In the genomic region with DNA sequence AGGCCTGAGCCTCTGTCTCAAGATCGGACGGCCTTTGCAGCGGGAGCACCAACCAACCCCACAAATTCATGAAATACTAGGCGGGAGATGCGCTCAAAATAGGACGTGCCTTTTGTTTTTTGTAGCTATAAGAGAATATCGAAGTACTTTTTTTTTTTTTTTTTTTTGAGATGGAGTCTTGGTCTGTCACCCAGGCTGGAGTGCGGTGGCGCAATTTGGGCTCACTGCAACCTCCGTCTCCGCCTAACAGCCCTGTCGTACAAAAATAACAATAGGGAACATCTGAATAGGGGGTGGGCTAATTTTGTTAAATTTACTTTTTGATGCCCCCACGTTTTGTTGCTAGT, we compare ENCODE assay signal across 7 cellular contexts. TPM values are rescaled to one million over a fixed set of nuclear protein-coding genes. Genes with fewer than 3 reads are reported as not detected.
A peak's percentile ranks its signal among the peaks of the same experiment; 100 is the strongest.
DNase-seq lines count a peak whose midpoint lies in the region; ATAC-seq and TF ChIP-seq lines count a peak whose summit lies in the region.

No MANE protein-coding gene starts in this region.

- H3K36me3 Mint-ChIP-seq in naive thymus-derived CD4-positive, alpha-beta T cell: peaks cover 0 to 3% (median 0%) of the 10 kb centered on the region in 5 donors

- intact Hi-C loops in naive thymus-derived CD4-positive, alpha-beta T cell (cut with micrococcal nuclease): loop anchor here (1.0 to 5.0 kb wide), 3 partner anchors 64 to 1614 kb away; a partner anchor contains a TSS

- H3K27ac Mint-ChIP-seq in naive thymus-derived CD4-positive, alpha-beta T cell: peak overlapping the region in 6 of 9 donors; percentile 37 to 66 (median 54)

- H3K27me3 Mint-ChIP-seq in naive thymus-derived CD4-positive, alpha-beta T cell: peaks cover 0 to 65% (median 6%) of the 10 kb centered on the region in 5 donors

- TF ChIP-seq CTCF in cardiac fibroblast (IDR thresholded peaks at IDR 0.05; ENCODE audit: low read depth, low read length): no peak

- POLR2A ChIA-PET in naive thymus-derived CD4-positive, alpha-beta T cell (lab: Charles Lee): interaction anchor here (0.6 to 0.7 kb wide), 2 partner anchors 572 to 808 kb away, joined by 3 read pairs; no protein-coding TSS in a partner anchor

- peaks cover 0 to 3% (median 0%) of the 10 kb centered on the region in 11 donors for H3K9me3 Mint-ChIP-seq in naive thymus-derived CD4-positive, alpha-beta T cell

- no peak overlapping the region for H3K27ac ChIP-seq in naive thymus-derived CD4-positive, alpha-beta T cell (ENCODE audit: low read depth, low read length)

- no peaks in the 10 kb centered on the region for H3K36me3 ChIP-seq in naive thymus-derived CD4-positive, alpha-beta T cell (ENCODE audit: control insufficient read depth in 2 of 3, insufficient read depth in 3 of 3, low read length in 3 of 3)

- H3K4me1 ChIP-seq in naive thymus-derived CD4-positive, alpha-beta T cell (ENCODE audit: control insufficient read depth in 2 of 2, insufficient read depth in 2 of 2, low read length in 2 of 2): peaks cover 19 to 22% of the 10 kb centered on the region in 2 donors

- no peaks in the 10 kb centered on the region for H3K27me3 ChIP-seq in naive thymus-derived CD4-positive, alpha-beta T cell (ENCODE audit: control insufficient read depth in 2 of 2, insufficient read depth in 2 of 2, low read length in 2 of 2)

- H3K4me3 Mint-ChIP-seq in naive thymus-derived CD4-positive, alpha-beta T cell: peak overlapping the region; percentile 78 to 87 (median 84)

- no peaks in the 10 kb centered on the region for H3K9me3 ChIP-seq in naive thymus-derived CD4-positive, alpha-beta T cell (ENCODE audit: control insufficient read depth in 2 of 3, low read length in 3 of 3)

- DNase-seq in KBM-7 (peak; percentile 71), cardiac fibroblast (ENCODE audit: low read depth in 2 of 2) (peak in 1 of 2 donors; percentile 35), NCI-H1105 (lab: John Stamatoyannopoulos, UW) (no peak), germinal center (ENCODE audit: low spot score) (no peak)
- DNase-seq in naive thymus-derived CD4-positive, alpha-beta T cell: peak in 2 of 9 donors; percentile 4 to 14

- ATAC-seq in GM19395 (IDR thresholded peaks at IDR 0.05; ENCODE audit: unreplicated experiment) (peak; percentile 36), HG03354 (IDR thresholded peaks at IDR 0.05; ENCODE audit: poor library complexity, severe bottlenecking, unreplicated experiment) (no peak)
- ATAC-seq in naive thymus-derived CD4-positive, alpha-beta T cell: no peak

- H3K4me3 ChIP-seq in cardiac fibroblast (replicated peaks in 1 of 2; ENCODE audit: low read depth in 2 of 2, low read length in 2 of 2): peak overlapping the region; percentile 65 to 69
- H3K4me3 ChIP-seq in naive thymus-derived CD4-positive, alpha-beta T cell (ENCODE audit: low read length): no peak overlapping the region

- in situ Hi-C loops in KBM-7 (cut with MboI; ENCODE audit: low pct_unique_long_range_greater_than_20kb, low sequenced_read_pairs): no loop called here

- peaks cover 0 to 39% (median 33%) of the 10 kb centered on the region in 7 donors for H3K4me1 Mint-ChIP-seq in naive thymus-derived CD4-positive, alpha-beta T cell

- CTCF ChIA-PET in naive thymus-derived CD4-positive, alpha-beta T cell (lab: Charles Lee): interaction anchor here (0.6 kb wide), 1 partner anchor 427 kb away, joined by 3 read pairs; no protein-coding TSS in a partner anchor

RNA-seq across cellular contexts. Expression of a gene that starts 5.9 kb away (rescaled TPM):
- total RNA-seq in naive thymus-derived CD4-positive, alpha-beta T cell: 10 to 100 TPM in 2 of 5 experiments, 1 to 10 TPM in 3; 2.2 to 39.6 (median 3.1) TPM
- polyA plus RNA-seq in naive thymus-derived CD4-positive, alpha-beta T cell: 1 to 10 TPM; 1.3 to 5.4 TPM

RNA-seq across cellular contexts. Expression of a gene that starts 44.7 kb away (rescaled TPM):
- 10 to 100 TPM in 2 of 5 experiments, 1 to 10 TPM in 3; 7.9 to 18.0 (median 10.0) TPM for total RNA-seq in naive thymus-derived CD4-positive, alpha-beta T cell
- 1 to 10 TPM; 9.3 to 9.6 TPM for polyA plus RNA-seq in naive thymus-derived CD4-positive, alpha-beta T cell
